8 cellular contexts compared by ENCODE assay signal in the genomic region with DNA sequence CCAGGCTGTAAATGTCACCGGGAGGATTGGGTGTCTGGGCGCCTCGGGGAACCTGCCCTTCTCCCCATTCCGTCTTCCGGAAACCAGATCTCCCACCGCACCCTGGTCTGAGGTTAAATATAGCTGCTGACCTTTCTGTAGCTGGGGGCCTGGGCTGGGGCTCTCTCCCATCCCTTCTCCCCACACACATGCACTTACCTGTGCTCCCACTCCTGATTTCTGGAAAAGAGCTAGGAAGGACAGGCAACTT. TPM values are rescaled to one million over a fixed set of nuclear protein-coding genes. Genes with fewer than 3 reads are reported as not detected.
DNase-seq lines count a peak whose midpoint lies in the region; ATAC-seq, FAIRE-seq and TF ChIP-seq lines count a peak whose summit lies in the region.

No MANE protein-coding gene starts in this region.

- no peak for ATAC-seq in activated T-cell treated with anti-CD3 and anti-CD28 coated beads, Interleukin-2, amount 50 U/mL, for 4 hours
- ATAC-seq in GM12878 (no peak), lower lobe of right lung (no peak), GM18520 (IDR thresholded peaks at IDR 0.05; ENCODE audit: unreplicated experiment) (no peak)

- BruUV-seq in GM12878 (replicated peaks; lab: Mats Ljungman, UMichigan), result no TSS peak

- peaks cover 30% of the 10 kb centered on the region for H3K36me3 Mint-ChIP-seq in activated T-cell treated with anti-CD3 and anti-CD28 coated beads, Interleukin-2, amount 50 U/mL, for 4 hours (ENCODE audit: insufficient read depth)

- no peak for TF ChIP-seq RAD21 in GM12878 (IDR thresholded peaks at IDR 0.05; ENCODE audit: insufficient read depth, low read depth, low read length)

- DNase-seq in activated T-cell treated with anti-CD3 and anti-CD28 coated beads, Interleukin-2, amount 50 U/mL, for 4 hours, result no peak
- DNase-seq in activated T-cell treated with anti-CD3 and anti-CD28 coated beads, Interleukin-2, amount 50 U/mL, for 1 hour, result no peak
- DNase-seq in GM12878 (ENCODE audit: low read depth, low spot score), result no peak
- DNase-seq in lower lobe of right lung, result no peak
- DNase-seq in tibial nerve (ENCODE audit: low spot score in 2 of 2), result no peak
- DNase-seq in NAMALWA (ENCODE audit: low spot score), result no peak
- DNase-seq in DMS153 (lab: John Stamatoyannopoulos, UW), result no peak

- H3K36me3 ChIP-seq in GM12878 (ENCODE audit: control insufficient read depth in 2 of 2, insufficient read depth in 2 of 2, low read length in 1 of 2) (peaks cover 34 to 35% of the 10 kb centered on the region in 2 experiments), lower lobe of right lung (peaks cover 56% of the 10 kb centered on the region), tibial nerve (peaks cover 0 to 53% (median 18%) of the 10 kb centered on the region in 3 donors)

- no peaks in the 10 kb centered on the region for H3K27me3 Mint-ChIP-seq in activated T-cell treated with anti-CD3 and anti-CD28 coated beads, Interleukin-2, amount 50 U/mL, for 4 hours (ENCODE audit: low read depth)

- no peaks in the 10 kb centered on the region for H3K9me3 ChIP-seq in GM12878 (replicated peaks; ENCODE audit: control insufficient read depth, insufficient read depth, low read length)
- H3K9me3 ChIP-seq in lower lobe of right lung, result no peaks in the 10 kb centered on the region
- H3K9me3 ChIP-seq in tibial nerve, result no peaks in the 10 kb centered on the region

- 2% methylated on average over 6 of the region's 6 CpGs for WGBS in GM12878 (ENCODE audit: insufficient coverage, insufficient replicate concordance, low lambda C conversion rate, missing lambda C conversion rate)
- 0 to 1% methylated on average over 5 to 6 of the region's 6 CpGs for WGBS in tibial nerve, 2 donors

- in situ Hi-C loops in GM12878 (cut with MboI), result no loop called here

- TF ChIP-seq CTCF in GM12878 (IDR thresholded peaks at IDR 0.05 in 2 of 3, conservative IDR thresholded peaks at IDR 0.05 in 1 of 3; ENCODE audit: control insufficient read depth in 2 of 3, extremely low read depth in 1 of 3, insufficient read depth in 1 of 3, low read depth in 3 of 3, low read length in 3 of 3) (no peak), lower lobe of right lung (IDR thresholded peaks at IDR 0.05) (no peak), tibial nerve (IDR thresholded peaks at IDR 0.05) (no peak)

- H3K4me1 ChIP-seq in GM12878 (ENCODE audit: control insufficient read depth, insufficient read depth, low read length), result peaks cover 31% of the 10 kb centered on the region
- peaks cover 65% of the 10 kb centered on the region for H3K4me1 ChIP-seq in lower lobe of right lung
- peaks cover 0 to 70% (median 46%) of the 10 kb centered on the region in 4 donors for H3K4me1 ChIP-seq in tibial nerve

- intact Hi-C loops in GM12878 (cut with micrococcal nuclease; ENCODE audit: unreplicated experiment), result loop anchor here (5.0 kb wide), 1 partner anchor 68 kb away; no protein-coding TSS in a partner anchor
- intact Hi-C loops in lower lobe of right lung (cut with DNase I), result no loop called here

- SMC1A ChIA-PET in GM12878 (lab: Charles Lee; ENCODE audit: uncharacterized antibody, unreplicated experiment), result interaction anchor here (0.6 to 7.9 kb wide), 11 partner anchors 21 to 193 kb away, joined by 3 to 83 read pairs (median 5); partner anchors contain the start of gene MRPL51

- peak overlapping the region; percentile 98 for H3K4me2 ChIP-seq in GM12878 (ENCODE audit: control insufficient read depth, insufficient read depth)

- H3K79me2 ChIP-seq in GM12878 (ENCODE audit: control insufficient read depth, insufficient read depth, low read length), result peaks cover 70% of the 10 kb centered on the region

- H3K9ac ChIP-seq in GM12878 (ENCODE audit: control insufficient read depth, insufficient read depth, low read length), result peak overlapping the region; percentile 79

- RAD21 ChIA-PET in GM12878 (lab: Charles Lee; ENCODE audit: unreplicated experiment), result interaction anchor here (0.5 to 6.9 kb wide), 5 partner anchors 18 to 110 kb away, joined by 4 to 67 read pairs (median 6); partner anchors contain the start of gene MRPL51

- peak overlapping the region; percentile 97 for H3K4me3 Mint-ChIP-seq in activated T-cell treated with anti-CD3 and anti-CD28 coated beads, Interleukin-2, amount 50 U/mL, for 4 hours

- no peaks in the 10 kb centered on the region for H3K27me3 ChIP-seq in GM12878 (replicated peaks in 1 of 2; ENCODE audit: control insufficient read depth in 2 of 2, insufficient read depth in 2 of 2, low read length in 1 of 2)
- H3K27me3 ChIP-seq in lower lobe of right lung (ENCODE audit: low read depth), result no peaks in the 10 kb centered on the region
- no peaks in the 10 kb centered on the region for H3K27me3 ChIP-seq in tibial nerve

- peaks cover 58% of the 10 kb centered on the region for H3K4me1 Mint-ChIP-seq in activated T-cell treated with anti-CD3 and anti-CD28 coated beads, Interleukin-2, amount 50 U/mL, for 4 hours (ENCODE audit: low read depth)

- TF ChIP-seq EP300 in GM12878 (IDR thresholded peaks at IDR 0.05; ENCODE audit: borderline replicate concordance in 1 of 2, control insufficient read depth in 1 of 2, low read depth in 2 of 2, low read length in 2 of 2) (no peak), tibial nerve (IDR thresholded peaks at IDR 0.05) (no peak)

- CTCF ChIA-PET in GM12878 (lab: Yijun Ruan, JAX), result interaction anchor here (0.6 to 7.7 kb wide), 13 partner anchors 17 to 209 kb away, joined by 3 to 73 read pairs (median 4); partner anchors contain the start of genes MRPL51, NOP2 and VAMP1

- POLR2A ChIA-PET in GM12878 (lab: Charles Lee), result interaction anchor here (0.8 to 3.6 kb wide), 13 partner anchors 17 to 217 kb away, joined by 3 to 32 read pairs (median 4); partner anchors contain the start of genes MLF2, MRPL51, NOP2 and VAMP1

- H4K20me1 ChIP-seq in GM12878 (ENCODE audit: control insufficient read depth, insufficient read depth), result peaks cover 24% of the 10 kb centered on the region

- H2AFZ ChIP-seq in GM12878 (ENCODE audit: control insufficient read depth, low read depth, low read length), result no peak overlapping the region

- peak overlapping the region; percentile 98 for H3K27ac ChIP-seq in GM12878 (ENCODE audit: control insufficient read depth, insufficient read depth)
- H3K27ac ChIP-seq in lower lobe of right lung, result peak overlapping the region; percentile 96
- H3K27ac ChIP-seq in tibial nerve, result peak overlapping the region; percentile 76 to 99 (median 96)

- H3K9me3 Mint-ChIP-seq in activated T-cell treated with anti-CD3 and anti-CD28 coated beads, Interleukin-2, amount 50 U/mL, for 4 hours, result no peaks in the 10 kb centered on the region

- FAIRE-seq in GM12878 (lab: Jason Lieb, UNC), result no peak

- H3K4me3 ChIP-seq in GM12878 (peak overlapping the region; percentile 83), lower lobe of right lung (peak overlapping the region; percentile 94), tibial nerve (peak overlapping the region; percentile 82 to 100 (median 90))

- no peak for TF ChIP-seq POLR2A in GM12878 (IDR thresholded peaks at IDR 0.05; ENCODE audit: low read depth, low read length)
- no peak for TF ChIP-seq POLR2A in tibial nerve (IDR thresholded peaks at IDR 0.05)

RNA-seq across cellular contexts. Expression of gene GAPDH, which starts 1.3 kb away (rescaled TPM):
- total RNA-seq in activated T-cell treated with anti-CD3 and anti-CD28 coated beads, Interleukin-2, amount 50 U/mL, for 4 hours, result 1,000 to 10,000 TPM; 4,635 to 5,387 (median 5,019) TPM
- 971 and 990 TPM in 2 replicates for total RNA-seq in GM12878 (2013; cell fraction: nucleolus; rRNA removed)
- total RNA-seq in GM12878 (2014; rRNA removed) (8,450 and 8,907 TPM in 2 replicates), GM12878 (2014; rRNA removed; fragmentation: Illumina TruSeq; extraction: Trizol) (5,296 and 5,818 TPM in 2 replicates), GM12878 (2021) (5,606 and 5,698 TPM in 2 replicates), lower lobe of right lung (766 TPM), tibial nerve (1,000 to 10,000 TPM; 1,360 to 2,316 (median 1,728) TPM)
- polyA plus RNA-seq in GM12878 (2011; ENCODE audit: low read depth), result 4,872 TPM
- polyA plus RNA-seq in GM12878 (2011; rRNA removed) (7,976 and 14,240 TPM in 2 replicates), GM12878 (2014; fragmentation: Illumina TruSeq; extraction: Trizol) (5,112 and 9,478 TPM in 2 replicates), GM12878 (2014; fragmentation: Nextera tagmentation; extraction: Ambion mirVana) (over 10,000 TPM in 1 of 2 experiments, 1,000 to 10,000 TPM in 1; 9,323 to 11,518 TPM), GM12878 (2014; rRNA removed) (9,590 and 10,389 TPM in 2 replicates), GM12878 (2016; fragmentation: Nextera tagmentation; extraction: Ambion mirVana) (1,000 to 10,000 TPM; 9,069 to 9,909 TPM)
- 25,075 and 29,832 TPM in 2 replicates for polyA plus RNA-seq in GM12878 (2011; cell fraction: cytosol; rRNA removed)
- 10,735 and 12,198 TPM in 2 replicates for polyA plus RNA-seq in GM12878 (2011; cell fraction: nucleus; rRNA removed)
- polyA plus RNA-seq in GM12878 (2012), result 10,674 and 13,698 TPM in 2 replicates
- 10,096 and 19,827 TPM in 2 replicates for polyA minus RNA-seq in GM12878 (2011; rRNA and poly(A)+ RNA removed)
- polyA minus RNA-seq in GM12878 (2011; cell fraction: cytosol; rRNA and poly(A)+ RNA removed), result 5,010 and 5,239 TPM in 2 replicates
- polyA minus RNA-seq in GM12878 (2011; cell fraction: nucleus; rRNA and poly(A)+ RNA removed), result 1,914 and 2,640 TPM in 2 replicates

RNA-seq across cellular contexts. Expression of gene IFFO1, which starts 20.2 kb away (rescaled TPM):
- total RNA-seq in activated T-cell treated with anti-CD3 and anti-CD28 coated beads, Interleukin-2, amount 50 U/mL, for 4 hours, result 10 to 100 TPM in 1 of 3 donors, 1 to 10 TPM in 2; 8.5 to 10.2 (median 9.8) TPM
- total RNA-seq in GM12878 (2013; cell fraction: nucleolus; rRNA removed), result 9.8 and 9.9 TPM in 2 replicates
- total RNA-seq in GM12878 (2014; rRNA removed), result 6.3 and 7.1 TPM in 2 replicates
- total RNA-seq in GM12878 (2014; rRNA removed; fragmentation: Illumina TruSeq; extraction: Trizol), result 4.7 and 5.1 TPM in 2 replicates
- total RNA-seq in GM12878 (2021), result 14.4 and 16.6 TPM in 2 replicates
- 4.4 TPM for polyA plus RNA-seq in GM12878 (2011; ENCODE audit: low read depth)
- polyA plus RNA-seq in GM12878 (2011; rRNA removed), result 5.0 and 7.1 TPM in 2 replicates
- polyA plus RNA-seq in GM12878 (2011; cell fraction: cytosol; rRNA removed), result 7.4 and 12.0 TPM in 2 replicates
- 49.7 and 69.0 TPM in 2 replicates for polyA plus RNA-seq in GM12878 (2011; cell fraction: nucleus; rRNA removed)
- 7.9 and 10.3 TPM in 2 replicates for polyA plus RNA-seq in GM12878 (2012)
- 2.2 and 5.4 TPM in 2 replicates for polyA plus RNA-seq in GM12878 (2014; fragmentation: Illumina TruSeq; extraction: Trizol)
- under 1 TPM; 0.50 to 0.93 TPM for polyA plus RNA-seq in GM12878 (2014; fragmentation: Nextera tagmentation; extraction: Ambion mirVana)
- 20.9 and 21.8 TPM in 2 replicates for polyA plus RNA-seq in GM12878 (2014; rRNA removed)
- polyA plus RNA-seq in GM12878 (2016; fragmentation: Nextera tagmentation; extraction: Ambion mirVana), result 1 to 10 TPM; 2.7 to 8.8 TPM
- 3.4 and 5.6 TPM in 2 replicates for polyA minus RNA-seq in GM12878 (2011; rRNA and poly(A)+ RNA removed)
- 1.3 and 2.7 TPM in 2 replicates for polyA minus RNA-seq in GM12878 (2011; cell fraction: cytosol; rRNA and poly(A)+ RNA removed)
- 6.2 and 14.2 TPM in 2 replicates for polyA minus RNA-seq in GM12878 (2011; cell fraction: nucleus; rRNA and poly(A)+ RNA removed)
- total RNA-seq in lower lobe of right lung, result 27.6 TPM
- 10 to 100 TPM; 44.6 to 58.6 (median 55.3) TPM for total RNA-seq in tibial nerve

RNA-seq across cellular contexts. Expression of gene NOP2, which starts 32.5 kb away (rescaled TPM):
- 100 to 1,000 TPM; 267 to 300 (median 270) TPM for total RNA-seq in activated T-cell treated with anti-CD3 and anti-CD28 coated beads, Interleukin-2, amount 50 U/mL, for 4 hours
- 92.6 and 92.8 TPM in 2 replicates for total RNA-seq in GM12878 (2013; cell fraction: nucleolus; rRNA removed)
- total RNA-seq in GM12878 (2014; rRNA removed) (93.6 and 97.4 TPM in 2 replicates), GM12878 (2014; rRNA removed; fragmentation: Illumina TruSeq; extraction: Trizol) (61.3 and 62.3 TPM in 2 replicates), GM12878 (2021) (99.1 and 102 TPM in 2 replicates), lower lobe of right lung (30.2 TPM), tibial nerve (10 to 100 TPM; 16.1 to 30.9 (median 24.3) TPM)
- 48.7 TPM for polyA plus RNA-seq in GM12878 (2011; ENCODE audit: low read depth)
- polyA plus RNA-seq in GM12878 (2011; rRNA removed) (74.7 and 91.2 TPM in 2 replicates), GM12878 (2014; fragmentation: Illumina TruSeq; extraction: Trizol) (116 and 121 TPM in 2 replicates), GM12878 (2014; fragmentation: Nextera tagmentation; extraction: Ambion mirVana) (10 to 100 TPM; 26.5 to 27.3 TPM), GM12878 (2014; rRNA removed) (96.9 and 98.8 TPM in 2 replicates), GM12878 (2016; fragmentation: Nextera tagmentation; extraction: Ambion mirVana) (100 to 1,000 TPM; 112 to 114 TPM)
- polyA plus RNA-seq in GM12878 (2011; cell fraction: cytosol; rRNA removed), result 67.5 and 81.8 TPM in 2 replicates
- polyA plus RNA-seq in GM12878 (2011; cell fraction: nucleus; rRNA removed), result 193 and 252 TPM in 2 replicates
- 40.1 and 60.0 TPM in 2 replicates for polyA plus RNA-seq in GM12878 (2012)
- polyA minus RNA-seq in GM12878 (2011; rRNA and poly(A)+ RNA removed), result 36.6 and 67.0 TPM in 2 replicates
- 19.4 and 32.1 TPM in 2 replicates for polyA minus RNA-seq in GM12878 (2011; cell fraction: cytosol; rRNA and poly(A)+ RNA removed)
- polyA minus RNA-seq in GM12878 (2011; cell fraction: nucleus; rRNA and poly(A)+ RNA removed), result 30.7 and 68.6 TPM in 2 replicates

RNA-seq across cellular contexts. Expression of gene NCAPD2, which starts 41.7 kb away (rescaled TPM):
- total RNA-seq in activated T-cell treated with anti-CD3 and anti-CD28 coated beads, Interleukin-2, amount 50 U/mL, for 4 hours, result 10 to 100 TPM; 29.8 to 36.1 (median 32.9) TPM
- 64.5 and 66.0 TPM in 2 replicates for total RNA-seq in GM12878 (2013; cell fraction: nucleolus; rRNA removed)
- total RNA-seq in GM12878 (2014; rRNA removed), result 141 and 144 TPM in 2 replicates
- 96.9 and 98.2 TPM in 2 replicates for total RNA-seq in GM12878 (2014; rRNA removed; fragmentation: Illumina TruSeq; extraction: Trizol)
- total RNA-seq in GM12878 (2021), result 110 and 113 TPM in 2 replicates
- polyA plus RNA-seq in GM12878 (2011; ENCODE audit: low read depth), result 34.6 TPM
- polyA plus RNA-seq in GM12878 (2011; rRNA removed), result 84.0 and 160 TPM in 2 replicates
- polyA plus RNA-seq in GM12878 (2011; cell fraction: cytosol; rRNA removed), result 138 and 147 TPM in 2 replicates
- polyA plus RNA-seq in GM12878 (2011; cell fraction: nucleus; rRNA removed), result 98.8 and 145 TPM in 2 replicates
- polyA plus RNA-seq in GM12878 (2012), result 50.7 and 70.2 TPM in 2 replicates
- polyA plus RNA-seq in GM12878 (2014; fragmentation: Illumina TruSeq; extraction: Trizol), result 110 and 146 TPM in 2 replicates
- 10 to 100 TPM; 24.2 to 32.8 TPM for polyA plus RNA-seq in GM12878 (2014; fragmentation: Nextera tagmentation; extraction: Ambion mirVana)
- 114 TPM in 2 replicates for polyA plus RNA-seq in GM12878 (2014; rRNA removed)
- polyA plus RNA-seq in GM12878 (2016; fragmentation: Nextera tagmentation; extraction: Ambion mirVana), result 100 to 1,000 TPM; 105 to 108 TPM
- 165 and 222 TPM in 2 replicates for polyA minus RNA-seq in GM12878 (2011; rRNA and poly(A)+ RNA removed)
- 89.0 and 105 TPM in 2 replicates for polyA minus RNA-seq in GM12878 (2011; cell fraction: cytosol; rRNA and poly(A)+ RNA removed)
- 67.3 and 111 TPM in 2 replicates for polyA minus RNA-seq in GM12878 (2011; cell fraction: nucleus; rRNA and poly(A)+ RNA removed)
- 32.0 TPM for total RNA-seq in lower lobe of right lung
- 10 to 100 TPM; 17.0 to 29.3 (median 23.0) TPM for total RNA-seq in tibial nerve

RNA-seq across cellular contexts. Expression of gene MRPL51, which starts 42.6 kb away (rescaled TPM):
- 100 to 1,000 TPM; 249 to 262 (median 256) TPM for total RNA-seq in activated T-cell treated with anti-CD3 and anti-CD28 coated beads, Interleukin-2, amount 50 U/mL, for 4 hours
- 9.8 and 10.5 TPM in 2 replicates for total RNA-seq in GM12878 (2013; cell fraction: nucleolus; rRNA removed)
- total RNA-seq in GM12878 (2014; rRNA removed), result 137 and 175 TPM in 2 replicates
- 254 and 259 TPM in 2 replicates for total RNA-seq in GM12878 (2014; rRNA removed; fragmentation: Illumina TruSeq; extraction: Trizol)
- total RNA-seq in GM12878 (2021), result 275 and 276 TPM in 2 replicates
- 71.7 TPM for polyA plus RNA-seq in GM12878 (2011; ENCODE audit: low read depth)
- polyA plus RNA-seq in GM12878 (2011; rRNA removed), result 159 and 252 TPM in 2 replicates
- 119 and 123 TPM in 2 replicates for polyA plus RNA-seq in GM12878 (2011; cell fraction: cytosol; rRNA removed)
- polyA plus RNA-seq in GM12878 (2011; cell fraction: nucleus; rRNA removed), result 64.4 and 67.0 TPM in 2 replicates
- polyA plus RNA-seq in GM12878 (2012), result 159 and 228 TPM in 2 replicates
- 241 and 255 TPM in 2 replicates for polyA plus RNA-seq in GM12878 (2014; fragmentation: Illumina TruSeq; extraction: Trizol)
- polyA plus RNA-seq in GM12878 (2014; fragmentation: Nextera tagmentation; extraction: Ambion mirVana), result 1,000 to 10,000 TPM in 1 of 2 experiments, 100 to 1,000 TPM in 1; 908 to 1,202 TPM
- polyA plus RNA-seq in GM12878 (2014; rRNA removed), result 167 and 183 TPM in 2 replicates
- polyA plus RNA-seq in GM12878 (2016; fragmentation: Nextera tagmentation; extraction: Ambion mirVana), result 100 to 1,000 TPM; 583 to 588 TPM
- polyA minus RNA-seq in GM12878 (2011; rRNA and poly(A)+ RNA removed), result 29.2 and 48.2 TPM in 2 replicates
- 18.4 and 20.6 TPM in 2 replicates for polyA minus RNA-seq in GM12878 (2011; cell fraction: cytosol; rRNA and poly(A)+ RNA removed)
- 15.7 and 20.9 TPM in 2 replicates for polyA minus RNA-seq in GM12878 (2011; cell fraction: nucleus; rRNA and poly(A)+ RNA removed)
- total RNA-seq in lower lobe of right lung, result 121 TPM
- total RNA-seq in tibial nerve, result 100 to 1,000 TPM in 2 of 4 donors, 10 to 100 TPM in 2; 47.4 to 127 (median 89.0) TPM
